Comparison of ENCODE assay signal across 2 cellular contexts in the genomic region with DNA sequence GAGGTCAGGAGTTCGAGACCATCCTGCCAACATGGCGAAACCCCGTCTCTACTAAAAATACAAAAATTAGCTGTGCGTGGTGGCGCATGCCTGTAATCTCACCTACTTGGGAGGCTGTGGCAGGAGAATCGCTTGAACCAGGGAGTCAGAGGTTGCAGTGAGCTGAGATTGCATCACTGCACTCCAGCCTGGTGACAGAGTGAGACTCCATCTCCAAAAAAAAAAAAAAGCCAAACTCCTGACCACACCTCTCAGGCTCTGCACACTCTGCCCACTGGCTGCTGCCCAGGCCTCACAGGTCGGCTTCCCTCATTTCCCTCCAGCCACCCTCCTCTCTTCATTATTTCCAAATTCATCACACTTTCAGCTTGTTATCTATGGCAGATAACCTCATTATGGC.
TF ChIP-seq lines count a peak whose summit lies in the region.

No MANE protein-coding gene starts in this region.

TF ChIP-seq in HEK293T, 16 proteins besides CTCF, POLR2A, EP300 and RAD21:
- 0 out of 2 replicates have a peak, but pooled peaks have one; percentile 26 for TF ChIP-seq ZNF384 (IDR thresholded peaks at IDR 0.05)

TF ChIP-seq in HepG2, 621 proteins besides CTCF, POLR2A, EP300 and RAD21:
- TF ChIP-seq HNF4A (CRISPR knock-in tag; IDR thresholded peaks at IDR 0.05) (0 out of 2 replicates have a peak, but pooled peaks have one; percentile 8), ZMYM3 (CRISPR knock-in tag; IDR thresholded peaks at IDR 0.05) (peak; percentile 87), ZNF362 (CRISPR knock-in tag; IDR thresholded peaks at IDR 0.05; ENCODE audit: borderline replicate concordance) (peak; percentile 62; the same call in 1 of the 2 replicates), SALL1 (CRISPR knock-in tag; IDR thresholded peaks at IDR 0.05) (0 out of 2 replicates have a peak, but pooled peaks have one; percentile 19), CEBPB (IDR thresholded peaks at IDR 0.05; ENCODE audit: borderline replicate concordance, low read depth, low read length) (peak; percentile 47; the same call in 1 of the 2 replicates), ATF4 (CRISPR knock-in tag; IDR thresholded peaks at IDR 0.05) (peak in 1 of 2 experiments; percentile 51; a peak in 1 of 4 replicates), ZNF572 (CRISPR knock-in tag; IDR thresholded peaks at IDR 0.05) (0 out of 2 replicates have a peak, but pooled peaks have one; percentile 23), ZFP91 (CRISPR knock-in tag; IDR thresholded peaks at IDR 0.05; ENCODE audit: borderline replicate concordance) (0 out of 2 replicates have a peak, but pooled peaks have one; percentile 5), ZHX1 (CRISPR knock-in tag; IDR thresholded peaks at IDR 0.05; ENCODE audit: low read depth) (peak; percentile 34; the same call in 1 of the 2 replicates), ZNF460 (CRISPR knock-in tag; IDR thresholded peaks at IDR 0.05; ENCODE audit: borderline replicate concordance) (peak; percentile 95), CEBPG (CRISPR knock-in tag; IDR thresholded peaks at IDR 0.05) (peak; percentile 79)
- TF ChIP-seq, protein P1, sequence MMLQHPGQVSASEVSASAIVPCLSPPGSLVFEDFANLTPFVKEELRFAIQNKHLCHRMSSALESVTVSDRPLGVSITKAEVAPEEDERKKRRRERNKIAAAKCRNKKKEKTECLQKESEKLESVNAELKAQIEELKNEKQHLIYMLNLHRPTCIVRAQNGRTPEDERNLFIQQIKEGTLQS (CRISPR knock-in tag; IDR thresholded peaks at IDR 0.05): peak; percentile 78
- TF ChIP-seq, protein P2, sequence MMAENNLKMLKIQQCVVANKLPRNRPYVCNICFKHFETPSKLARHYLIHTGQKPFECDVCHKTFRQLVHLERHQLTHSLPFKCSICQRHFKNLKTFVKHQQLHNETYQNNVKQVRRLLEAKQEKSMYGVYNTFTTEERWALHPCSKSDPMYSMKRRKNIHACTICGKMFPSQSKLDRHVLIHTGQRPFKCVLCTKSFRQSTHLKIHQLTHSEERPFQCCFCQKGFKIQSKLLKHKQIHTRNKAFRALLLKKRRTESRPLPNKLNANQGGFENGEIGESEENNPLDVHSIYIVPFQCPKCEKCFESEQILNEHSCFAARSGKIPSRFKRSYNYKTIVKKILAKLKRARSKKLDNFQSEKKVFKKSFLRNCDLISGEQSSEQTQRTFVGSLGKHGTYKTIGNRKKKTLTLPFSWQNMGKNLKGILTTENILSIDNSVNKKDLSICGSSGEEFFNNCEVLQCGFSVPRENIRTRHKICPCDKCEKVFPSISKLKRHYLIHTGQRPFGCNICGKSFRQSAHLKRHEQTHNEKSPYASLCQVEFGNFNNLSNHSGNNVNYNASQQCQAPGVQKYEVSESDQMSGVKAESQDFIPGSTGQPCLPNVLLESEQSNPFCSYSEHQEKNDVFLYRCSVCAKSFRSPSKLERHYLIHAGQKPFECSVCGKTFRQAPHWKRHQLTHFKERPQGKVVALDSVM (CRISPR knock-in tag; IDR thresholded peaks at IDR 0.05): peak; percentile 24; the same call in 1 of the 2 replicates
